ENCODE assay signal across 7 cellular contexts in genomic region chr14:100246809-100247428, GRCh38. TPM values are rescaled to one million over a fixed set of nuclear protein-coding genes. Genes with fewer than 3 reads are reported as not detected.
A peak's percentile ranks its signal among the peaks of the same experiment; 100 is the strongest.
DNase-seq lines count a peak whose midpoint lies in the region; ATAC-seq, FAIRE-seq and TF ChIP-seq lines count a peak whose summit lies in the region.

No MANE protein-coding gene starts in this region.

- H3K4me2 ChIP-seq in DOHH2 (ENCODE audit: low read length), result peak overlapping the region; percentile 61
- H3K4me2 ChIP-seq in H1 (ENCODE audit: insufficient read depth in 1 of 2, low read depth in 2 of 2, low read length in 2 of 2), result no peak overlapping the region; a peak in 1 of 4 replicates

- H4K5ac ChIP-seq in H1 (ENCODE audit: insufficient read length, low read depth, low read length), result no peak overlapping the region

- peaks cover 64% of the 10 kb centered on the region for H3K4me1 ChIP-seq in DOHH2 (ENCODE audit: control insufficient read depth, low read length)
- peaks cover 4 to 8% (median 5%) of the 10 kb centered on the region in 4 experiments for H3K4me1 ChIP-seq in H1 (replicated peaks in 1 of 4; ENCODE audit: control insufficient read depth in 3 of 4, insufficient read depth in 4 of 4, low read length in 3 of 4)

- H3K23ac ChIP-seq in H1 (ENCODE audit: insufficient read length), result no peak overlapping the region

- no peak for TF ChIP-seq POLR2A in H1 (IDR thresholded peaks at IDR 0.05; ENCODE audit: control extremely low read depth in 1 of 2, low read depth in 2 of 2, low read length in 2 of 2)

- H3K79me2 ChIP-seq in DOHH2 (ENCODE audit: control insufficient read depth, low read length) (peaks cover 100% of the 10 kb centered on the region), H1 (ENCODE audit: control insufficient read depth in 1 of 2, insufficient read depth in 2 of 2, low read length in 2 of 2) (peaks cover 78 to 99% of the 10 kb centered on the region in 2 experiments)

- POLR2A ChIA-PET in H1 (lab: Charles Lee; ENCODE audit: partially characterized antibody), result interaction anchor here (0.9 to 1.5 kb wide), 6 partner anchors 9 to 36 kb away, joined by 3 to 4 read pairs (median 3); no protein-coding TSS in a partner anchor

- H3K27me3 ChIP-seq in DOHH2 (ENCODE audit: control insufficient read depth, low read length) (no peaks in the 10 kb centered on the region), H1 (replicated peaks in 1 of 4; ENCODE audit: control insufficient read depth in 3 of 4, extremely low read depth in 1 of 4, insufficient read depth in 3 of 4, low read length in 3 of 4) (no peaks in the 10 kb centered on the region)

- no peaks in the 10 kb centered on the region for H3F3A ChIP-seq in DOHH2 (ENCODE audit: control insufficient read depth, insufficient read depth)

- H3K56ac ChIP-seq in H1 (replicated peaks; ENCODE audit: insufficient read length, low read depth, low read length), result no peak overlapping the region

- no peak overlapping the region for H3K4ac ChIP-seq in H1 (replicated peaks; ENCODE audit: insufficient read length, low read depth, low read length)

- H4K8ac ChIP-seq in H1 (ENCODE audit: extremely low read depth, insufficient read depth, low read length), result no peak overlapping the region

- peak; percentile 50 for DNase-seq in LoVo (ENCODE audit: low spot score)
- DNase-seq in RPMI8226, result peak; percentile 32
- no peak for DNase-seq in H1 (ENCODE audit: low read depth in 1 of 2, low spot score in 2 of 2)
- DNase-seq in myocyte (ENCODE audit: low read depth), result peak; percentile 57
- no peak for DNase-seq in amniotic stem cell (lab: John Stamatoyannopoulos, UW)

- CTCF ChIA-PET in H1 (lab: Charles Lee; ENCODE audit: partially characterized antibody), result interaction anchor here (0.6 to 2.7 kb wide), 18 partner anchors 10 to 743 kb away, joined by 3 to 16 read pairs (median 3); no protein-coding TSS in a partner anchor

- 31% methylated on average over 2 of the region's 3 CpGs; no CpG with 5 or more reads in 1 of the 2 experiments for WGBS in H1 (ENCODE audit: extremely low coverage in 1 of 2, insufficient coverage in 1 of 2, insufficient read length in 1 of 2, insufficient replicate concordance in 2 of 2, low coverage in 1 of 2, low lambda C conversion rate in 2 of 2, missing lambda C conversion rate in 1 of 2), 2 experiments

- peak in 1 of 2 experiments; percentile 28; a peak in 3 of 4 replicates for TF ChIP-seq RAD21 in H1 (IDR thresholded peaks at IDR 0.05 in 1 of 2, conservative IDR thresholded peaks at IDR 0.05 in 1 of 2; ENCODE audit: low read depth in 2 of 2, low read length in 2 of 2)

- no peak overlapping the region for H2BK12ac ChIP-seq in H1 (ENCODE audit: low read depth, low read length)

- no peak for TF ChIP-seq EP300 in H1 (IDR thresholded peaks at IDR 0.05; ENCODE audit: borderline replicate concordance in 1 of 2, low read depth in 2 of 2, low read length in 2 of 2)

- no peak overlapping the region for H2AK5ac ChIP-seq in H1 (ENCODE audit: low read depth, low read length)

- H3K14ac ChIP-seq in H1 (ENCODE audit: insufficient read length), result no peak overlapping the region

- ATAC-seq in HG02973 (IDR thresholded peaks at IDR 0.05; ENCODE audit: unreplicated experiment), result no peak

- FAIRE-seq in H1 (lab: Jason Lieb, UNC), result peak; percentile 60

- peaks cover 60% of the 10 kb centered on the region for H4K20me1 ChIP-seq in DOHH2 (ENCODE audit: control insufficient read depth, insufficient read depth, low read depth, low read length)
- peaks cover 40 to 51% of the 10 kb centered on the region in 2 experiments for H4K20me1 ChIP-seq in H1 (replicated peaks in 1 of 2; ENCODE audit: control insufficient read depth in 1 of 2, insufficient read depth in 2 of 2, low read length in 2 of 2)

- no peak overlapping the region for H2BK15ac ChIP-seq in H1 (ENCODE audit: low read length)

- H3K9me2 ChIP-seq in DOHH2 (replicated peaks; ENCODE audit: control insufficient read depth, low read length), result no peaks in the 10 kb centered on the region

- peaks cover 3% of the 10 kb centered on the region for H3K79me1 ChIP-seq in H1 (ENCODE audit: low read depth, low read length)

- H3K23me2 ChIP-seq in H1 (ENCODE audit: low read depth, low read length), result no peaks in the 10 kb centered on the region

- H4K91ac ChIP-seq in H1 (replicated peaks; ENCODE audit: insufficient read length, low read length), result no peak overlapping the region

- H3K36me3 ChIP-seq in DOHH2 (ENCODE audit: control insufficient read depth, low read length) (peaks cover 51% of the 10 kb centered on the region), H1 (ENCODE audit: control insufficient read depth in 2 of 4, insufficient read depth in 4 of 4, low read length in 3 of 4) (no peaks in the 10 kb centered on the region)

- H3K4me3 ChIP-seq in DOHH2 (ENCODE audit: low read length) (no peak overlapping the region), H1 (ENCODE audit: extremely low read depth in 1 of 4, insufficient read depth in 2 of 4, low read depth in 3 of 4, low read length in 4 of 4) (no peak overlapping the region)

- H3K27ac ChIP-seq in DOHH2 (ENCODE audit: low read depth, low read length) (no peak overlapping the region), H1 (ENCODE audit: low read depth, low read length) (no peak overlapping the region)

- H3K9me3 ChIP-seq in DOHH2 (ENCODE audit: control insufficient read depth, insufficient read depth, low read length) (no peaks in the 10 kb centered on the region), H1 (ENCODE audit: insufficient read depth in 2 of 2, low read depth in 1 of 2, low read length in 1 of 2) (no peaks in the 10 kb centered on the region)

- H2BK120ac ChIP-seq in H1 (replicated peaks; ENCODE audit: low read depth, low read length), result no peak overlapping the region

- H3K9ac ChIP-seq in H1 (replicated peaks in 1 of 4; ENCODE audit: extremely low read depth in 1 of 4, low read depth in 3 of 4, low read length in 3 of 4), result no peak overlapping the region

- TF ChIP-seq CTCF in DOHH2 (IDR thresholded peaks at IDR 0.05; ENCODE audit: low read depth, low read length, poor library complexity, severe bottlenecking) (peak; percentile 80), H1 (IDR thresholded peaks at IDR 0.05; ENCODE audit: control extremely low read depth in 1 of 3, insufficient read depth in 1 of 3, low read depth in 1 of 3, low read length in 3 of 3) (peak in 2 of 3 experiments; percentile 45 to 56; a peak in 2 of 4 replicates)

- no peak overlapping the region for H2BK5ac ChIP-seq in H1 (ENCODE audit: low read depth, low read length)

- no peak overlapping the region for H3K18ac ChIP-seq in H1 (ENCODE audit: extremely low read depth, low read length)

- no peak overlapping the region for H2AFZ ChIP-seq in H1 (ENCODE audit: low read length)

- no peak overlapping the region for H2BK20ac ChIP-seq in H1 (ENCODE audit: low read length)

TF ChIP-seq in H1, 55 proteins besides CTCF, POLR2A, EP300 and RAD21:
- TF ChIP-seq CHD2 (IDR thresholded peaks at IDR 0.05; ENCODE audit: low read length) (no peak), ASH2L (IDR thresholded peaks at IDR 0.05; ENCODE audit: low read length) (no peak), POU5F1 (IDR thresholded peaks at IDR 0.05; ENCODE audit: low read depth, low read length) (no peak), RBBP5 (IDR thresholded peaks at IDR 0.05; ENCODE audit: borderline replicate concordance, low read depth, low read length) (no peak), SIN3A (conservative IDR thresholded peaks at IDR 0.05 in 1 of 2, IDR thresholded peaks at IDR 0.05 in 1 of 2; ENCODE audit: low read depth in 1 of 2, low read length in 2 of 2) (0 out of 4 replicates have a peak, but pooled peaks of 1 of the 2 experiments have one; percentile 58), GTF2F1 (IDR thresholded peaks at IDR 0.05; ENCODE audit: borderline replicate concordance, low read depth, low read length) (no peak)
- TF ChIP-seq, protein P1, sequence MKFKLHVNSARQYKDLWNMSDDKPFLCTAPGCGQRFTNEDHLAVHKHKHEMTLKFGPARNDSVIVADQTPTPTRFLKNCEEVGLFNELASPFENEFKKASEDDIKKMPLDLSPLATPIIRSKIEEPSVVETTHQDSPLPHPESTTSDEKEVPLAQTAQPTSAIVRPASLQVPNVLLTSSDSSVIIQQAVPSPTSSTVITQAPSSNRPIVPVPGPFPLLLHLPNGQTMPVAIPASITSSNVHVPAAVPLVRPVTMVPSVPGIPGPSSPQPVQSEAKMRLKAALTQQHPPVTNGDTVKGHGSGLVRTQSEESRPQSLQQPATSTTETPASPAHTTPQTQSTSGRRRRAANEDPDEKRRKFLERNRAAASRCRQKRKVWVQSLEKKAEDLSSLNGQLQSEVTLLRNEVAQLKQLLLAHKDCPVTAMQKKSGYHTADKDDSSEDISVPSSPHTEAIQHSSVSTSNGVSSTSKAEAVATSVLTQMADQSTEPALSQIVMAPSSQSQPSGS (IDR thresholded peaks at IDR 0.05; ENCODE audit: low read length), result no peak
- TF ChIP-seq, protein P2, sequence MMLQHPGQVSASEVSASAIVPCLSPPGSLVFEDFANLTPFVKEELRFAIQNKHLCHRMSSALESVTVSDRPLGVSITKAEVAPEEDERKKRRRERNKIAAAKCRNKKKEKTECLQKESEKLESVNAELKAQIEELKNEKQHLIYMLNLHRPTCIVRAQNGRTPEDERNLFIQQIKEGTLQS (IDR thresholded peaks at IDR 0.05; ENCODE audit: insufficient read depth, low read depth, low read length), result no peak

RNA-seq across cellular contexts. Expression of gene YY1, which starts 8.0 kb away (rescaled TPM):
- total RNA-seq in H1 (2021; fragmentation: NEBNext Ultra II Directional; extraction: Animal tissue kit (Norgen Biotek cat#: 25700)), result 106 and 119 TPM in 2 replicates
- polyA plus RNA-seq in H1 (2011; rRNA removed), result 26.4 and 27.0 TPM in 2 replicates
- polyA plus RNA-seq in H1 (2011; cell fraction: cytosol; rRNA removed), result 40.1 TPM
- 32.3 TPM for polyA plus RNA-seq in H1 (2011; cell fraction: nucleus; rRNA removed)
- polyA plus RNA-seq in H1 (2012, experiment 1 of 2), result 46.8 to 85.4 TPM (median 55.0 TPM) in 4 replicates
- 12.3 TPM for polyA plus RNA-seq in H1 (2012, experiment 2 of 2)
- polyA plus RNA-seq in H1 (2013, experiment 1 of 2), result 140 TPM
- 143 TPM for polyA plus RNA-seq in H1 (2013, experiment 2 of 2)
- polyA minus RNA-seq in H1 (2011; rRNA and poly(A)+ RNA removed), result 36.6 and 40.1 TPM in 2 replicates
- polyA minus RNA-seq in H1 (2011; cell fraction: cytosol; rRNA and poly(A)+ RNA removed), result 36.2 TPM
- polyA minus RNA-seq in H1 (2011; cell fraction: nucleus; rRNA and poly(A)+ RNA removed), result 40.7 TPM
- total RNA-seq in myocyte, result 39.3 and 39.9 TPM in 2 replicates
- 41.0 TPM for polyA plus RNA-seq in myocyte (2012)

RNA-seq across cellular contexts. Expression of gene SLC25A29, which starts 59.3 kb away (rescaled TPM):
- 135 TPM in 2 replicates for total RNA-seq in H1 (2021; fragmentation: NEBNext Ultra II Directional; extraction: Animal tissue kit (Norgen Biotek cat#: 25700))
- polyA plus RNA-seq in H1 (2011; rRNA removed), result 177 and 264 TPM in 2 replicates
- polyA plus RNA-seq in H1 (2011; cell fraction: cytosol; rRNA removed), result 246 TPM
- polyA plus RNA-seq in H1 (2011; cell fraction: nucleus; rRNA removed), result 602 TPM
- 92.8 to 166 TPM (median 134 TPM) in 4 replicates for polyA plus RNA-seq in H1 (2012, experiment 1 of 2)
- 78.3 TPM for polyA plus RNA-seq in H1 (2012, experiment 2 of 2)
- polyA plus RNA-seq in H1 (2013, experiment 1 of 2), result 83.1 TPM
- polyA plus RNA-seq in H1 (2013, experiment 2 of 2), result 73.2 TPM
- 33.9 and 54.6 TPM in 2 replicates for polyA minus RNA-seq in H1 (2011; rRNA and poly(A)+ RNA removed)
- 70.1 TPM for polyA minus RNA-seq in H1 (2011; cell fraction: cytosol; rRNA and poly(A)+ RNA removed)
- 124 TPM for polyA minus RNA-seq in H1 (2011; cell fraction: nucleus; rRNA and poly(A)+ RNA removed)
- total RNA-seq in myocyte, result 79.6 and 93.0 TPM in 2 replicates
- 18.7 TPM for polyA plus RNA-seq in myocyte (2012)

Comparison
In these comparisons a context has a peak if more than half of its experiments do, and no peak if none do; other contexts are left out.
1. DNase-seq: peak in LoVo (single experiment), RPMI8226 (single experiment) and myocyte (single experiment); none in H1 (0 of 2) and amniotic stem cell (single experiment).